In genomic region chr2:234212534-234212933, GRCh38 we compare ENCODE assay signal across 12 cellular contexts.
"Had no signal": no experiment of that assay in that cellular context is flagged by ENCODE, and none has a peak within 500 bp of the region (broad histone marks: within the 10 kb centered on the region; RNA-seq: fewer than 3 reads in every experiment).

No MANE protein-coding gene starts in this region.

- H3K36me3 Mint-ChIP-seq: activated naive CD8-positive, alpha-beta T cell; stimulated activated memory B cell treated with anti-CD40 and anti-IgM and Interleukin-4, amounts not matched to agents 10 μg/mL and 1 μg/mL and 100 μg/mL, for 72 hours; WTC11 had no signal

- H3K36me3 ChIP-seq: esophagus muscularis mucosa, pancreas, tibial artery had no signal

- H3K4me3 Mint-ChIP-seq: activated naive CD8-positive, alpha-beta T cell; nephron progenitor cell; stimulated activated memory B cell treated with anti-CD40 and anti-IgM and Interleukin-4, amounts not matched to agents 10 μg/mL and 1 μg/mL and 100 μg/mL, for 72 hours; T-helper 1 cell treated with Interleukin-12 subunit alpha and Interleukin-12 subunit beta and Interleukin-4 antibody, amounts not matched to agents 30 μg/mL and 1 μg/mL, for 36 hours; WTC11 had no signal

- H3K9me3 ChIP-seq: pancreas, tibial artery had no signal

- H3K4me3 ChIP-seq: esophagus muscularis mucosa, pancreas, smooth muscle cell, tibial artery had no signal

- H3K4me1 Mint-ChIP-seq: stimulated activated memory B cell treated with anti-CD40 and anti-IgM and Interleukin-4, amounts not matched to agents 10 μg/mL and 1 μg/mL and 100 μg/mL, for 72 hours; WTC11 had no signal

- H3K27me3 ChIP-seq: pancreas had no signal

- H3K4me1 ChIP-seq: esophagus muscularis mucosa had no signal

- H3K27ac ChIP-seq: esophagus muscularis mucosa, pancreas, tibial artery had no signal

- DNase-seq: activated effector memory CD4-positive, alpha-beta T cell treated with anti-CD3 and anti-CD28 coated beads, Interleukin-2, amount 50 U/mL, for 16 hours; activated T-cell treated with anti-CD3 and anti-CD28 coated beads, Interleukin-2, amount 50 U/mL, for 1 hour; anterior cingulate cortex; nephron progenitor cell; pancreas; tibial artery had no signal

- ATAC-seq: stimulated activated memory B cell treated with anti-CD40 and anti-IgM and Interleukin-4, amounts not matched to agents 10 μg/mL and 1 μg/mL and 100 μg/mL, for 72 hours; WTC11 had no signal

- H3K27ac Mint-ChIP-seq: activated naive CD8-positive, alpha-beta T cell; nephron progenitor cell; stimulated activated memory B cell treated with anti-CD40 and anti-IgM and Interleukin-4, amounts not matched to agents 10 μg/mL and 1 μg/mL and 100 μg/mL, for 72 hours; T-helper 1 cell treated with Interleukin-12 subunit alpha and Interleukin-12 subunit beta and Interleukin-4 antibody, amounts not matched to agents 30 μg/mL and 1 μg/mL, for 36 hours; WTC11 had no signal
